19 cellular contexts compared by ENCODE assay signal in the genomic region with DNA sequence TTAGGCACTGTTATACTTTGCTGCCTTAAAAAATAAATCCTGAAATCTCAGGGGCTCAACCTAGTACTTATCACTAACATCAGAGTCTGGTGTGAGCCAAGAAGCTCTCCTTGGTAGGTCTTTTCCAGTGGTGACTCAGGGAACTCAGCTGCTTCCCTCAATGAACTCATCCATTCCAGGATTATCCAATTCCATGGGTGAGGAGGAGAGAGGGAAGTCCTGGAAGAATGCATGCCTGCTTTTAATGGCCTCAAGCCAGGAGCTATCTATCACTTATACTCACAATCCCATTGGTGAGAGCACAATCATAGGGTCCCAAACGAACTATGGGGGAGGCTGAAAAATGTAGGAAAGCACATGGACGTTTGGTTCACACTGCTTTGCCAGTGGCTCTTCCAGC.
DNase-seq lines count a peak whose midpoint lies in the region; ATAC-seq and TF ChIP-seq lines count a peak whose summit lies in the region.
"Had no signal": no experiment of that assay in that cellular context is flagged by ENCODE, and none has a peak within 500 bp of the region (broad histone marks: within the 10 kb centered on the region; RNA-seq: fewer than 3 reads in every experiment).

No MANE protein-coding gene starts in this region.

- no peaks in the 10 kb centered on the region for H3K4me1 ChIP-seq in tibial nerve
- H3K4me1 ChIP-seq: BLaER1 treated with 17β-estradiol and CSF1 and Interleukin-3, amounts not matched to agents 10 nM and 100 nM; left ventricle myocardium inferior had no signal

- H3K36me3 Mint-ChIP-seq in activated CD4-positive, alpha-beta memory T cell treated with anti-CD3 and anti-CD28 coated beads for 36 hours, result no peaks in the 10 kb centered on the region
- H3K36me3 Mint-ChIP-seq: brain had no signal

- no peak for TF ChIP-seq CTCF in tibial nerve (IDR thresholded peaks at IDR 0.05)

- ATAC-seq in GM19397 (IDR thresholded peaks at IDR 0.05; ENCODE audit: unreplicated experiment), result no peak

- DNase-seq in HS-5 (ENCODE audit: low read depth), result peak; percentile 30
- peak; percentile 2 for DNase-seq in astrocyte of the hippocampus (ENCODE audit: low read depth, low spot score)
- DNase-seq in iris pigment epithelial cell (ENCODE audit: low read depth), result peak; percentile 17
- no peak for DNase-seq in cerebellum (ENCODE audit: low spot score)
- no peak for DNase-seq in tibial nerve (ENCODE audit: low spot score in 2 of 2)
- DNase-seq in activated CD4-positive, alpha-beta memory T cell treated with anti-CD3 and anti-CD28 coated beads for 36 hours, result no peak
- DNase-seq: activated CD4-positive, alpha-beta T cell treated with anti-CD3 and anti-CD28 coated beads, Interleukin-2, amount 10 ng/mL, durations not matched to agents 7 days and 5 days; activated naive CD4-positive, alpha-beta T cell treated with Interleukin-2 at 50 U/mL for 16 hours; left ventricle myocardium inferior; MM.1S; NCI-H187; NCI-H446; ovary; SW 1271 had no signal

- no peaks in the 10 kb centered on the region for H3K9me3 ChIP-seq in tibial nerve
- H3K9me3 ChIP-seq: BLaER1 treated with 17β-estradiol and CSF1 and Interleukin-3, amounts not matched to agents 10 nM and 100 nM; left ventricle myocardium inferior; ovary; thoracic aorta had no signal

- H3K4me3 ChIP-seq in tibial nerve, result no peak overlapping the region
- H3K4me3 ChIP-seq: BLaER1 treated with 17β-estradiol and CSF1 and Interleukin-3, amounts not matched to agents 10 nM and 100 nM; left ventricle myocardium inferior; ovary; thoracic aorta had no signal

- TF ChIP-seq POLR2A in tibial nerve (IDR thresholded peaks at IDR 0.05), result no peak

- no peak for TF ChIP-seq EP300 in tibial nerve (IDR thresholded peaks at IDR 0.05)

- intact Hi-C loops in activated CD4-positive, alpha-beta memory T cell treated with anti-CD3 and anti-CD28 coated beads for 36 hours (cut with micrococcal nuclease), result no loop called here

- no peaks in the 10 kb centered on the region for H3K4me1 Mint-ChIP-seq in activated CD4-positive, alpha-beta memory T cell treated with anti-CD3 and anti-CD28 coated beads for 36 hours (ENCODE audit: low read depth)
- H3K4me1 Mint-ChIP-seq: activated CD4-positive, alpha-beta T cell treated with anti-CD3 and anti-CD28 coated beads, Interleukin-2, amount 10 ng/mL, durations not matched to agents 7 days and 5 days; brain had no signal

- H3K27me3 Mint-ChIP-seq in activated CD4-positive, alpha-beta memory T cell treated with anti-CD3 and anti-CD28 coated beads for 36 hours, result peaks cover 27% of the 10 kb centered on the region

- no peaks in the 10 kb centered on the region for H3K9me3 Mint-ChIP-seq in activated CD4-positive, alpha-beta memory T cell treated with anti-CD3 and anti-CD28 coated beads for 36 hours

- no peak overlapping the region for H3K27ac Mint-ChIP-seq in activated CD4-positive, alpha-beta memory T cell treated with anti-CD3 and anti-CD28 coated beads for 36 hours
- H3K27ac Mint-ChIP-seq: activated CD4-positive, alpha-beta T cell treated with anti-CD3 and anti-CD28 coated beads, Interleukin-2, amount 10 ng/mL, durations not matched to agents 7 days and 5 days; brain had no signal

- no peaks in the 10 kb centered on the region for H3K27me3 ChIP-seq in tibial nerve
- H3K27me3 ChIP-seq: BLaER1 treated with 17β-estradiol and CSF1 and Interleukin-3, amounts not matched to agents 10 nM and 100 nM; ovary had no signal

- H3K36me3 ChIP-seq in tibial nerve, result no peaks in the 10 kb centered on the region
- H3K36me3 ChIP-seq: BLaER1 treated with 17β-estradiol and CSF1 and Interleukin-3, amounts not matched to agents 10 nM and 100 nM; left ventricle myocardium inferior; ovary; thoracic aorta had no signal

- H3K4me3 Mint-ChIP-seq in activated CD4-positive, alpha-beta memory T cell treated with anti-CD3 and anti-CD28 coated beads for 36 hours, result no peak overlapping the region
- H3K4me3 Mint-ChIP-seq: activated CD4-positive, alpha-beta T cell treated with anti-CD3 and anti-CD28 coated beads, Interleukin-2, amount 10 ng/mL, durations not matched to agents 7 days and 5 days; brain had no signal

- H3K27ac ChIP-seq in tibial nerve, result no peak overlapping the region
- H3K27ac ChIP-seq: BLaER1 treated with 17β-estradiol and CSF1 and Interleukin-3, amounts not matched to agents 10 nM and 100 nM; left ventricle myocardium inferior; ovary; RWPE1; thoracic aorta had no signal

- 39 to 45% methylated on average over 2 of the region's 2 CpGs for WGBS in tibial nerve, 2 donors

- POLR2A ChIA-PET in activated CD4-positive, alpha-beta memory T cell treated with anti-CD3 and anti-CD28 coated beads for 36 hours (lab: Charles Lee), result no interaction called here

- CTCF ChIA-PET in activated CD4-positive, alpha-beta memory T cell treated with anti-CD3 and anti-CD28 coated beads for 36 hours (lab: Charles Lee), result no interaction called here

Comparison
In these comparisons a context has a peak if more than half of its experiments do, and no peak if none do; other contexts are left out.
1. DNase-seq: peak in HS-5 (single experiment), astrocyte of the hippocampus (single experiment) and iris pigment epithelial cell (single experiment); none in cerebellum (single experiment), tibial nerve (0 of 2) and activated CD4-positive, alpha-beta memory T cell treated with anti-CD3 and anti-CD28 coated beads for 36 hours (single experiment).